ENCODE assay signal across 2 cellular contexts in the genomic region with DNA sequence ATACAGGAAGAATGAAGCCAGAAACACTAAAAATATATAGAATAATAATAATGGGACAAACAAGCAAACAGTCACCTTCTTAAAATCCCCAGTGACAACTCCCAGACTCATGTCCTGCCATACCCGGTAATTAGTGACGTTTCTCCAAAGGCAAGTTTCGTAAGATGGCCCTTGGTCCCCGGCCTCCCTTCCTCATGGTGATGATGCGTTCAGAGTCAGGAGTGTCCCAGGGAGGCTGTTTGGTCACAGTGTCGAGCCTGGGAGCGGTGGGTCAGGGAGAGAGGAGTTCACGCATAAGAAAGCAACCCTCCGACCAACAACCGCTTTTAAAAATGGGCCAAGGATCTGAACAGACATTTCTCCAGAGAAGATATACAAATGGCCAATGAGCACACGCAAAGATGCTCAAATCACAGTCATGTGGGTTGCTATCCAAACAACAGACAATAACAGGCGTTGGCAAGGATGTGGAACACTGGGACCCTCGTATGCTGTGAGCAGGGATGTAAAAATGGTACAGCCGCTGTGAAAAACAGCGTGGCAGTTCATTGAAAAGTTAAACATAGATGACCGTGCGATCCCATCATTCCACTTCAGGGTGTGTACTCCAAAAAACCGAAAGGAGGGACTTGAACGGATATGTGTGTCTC.
TF ChIP-seq lines count a peak whose summit lies in the region.

No MANE protein-coding gene starts in this region.

TF ChIP-seq in HEK293, 187 proteins besides CTCF, POLR2A, EP300 and RAD21:
- TF ChIP-seq SP7 (tag by site-specific recombination; IDR thresholded peaks at IDR 0.05) (peak; percentile 59; the same call in 1 of the 2 replicates), ZFP69B (tag by site-specific recombination; IDR thresholded peaks at IDR 0.05) (no peak), ZNF707 (tag by site-specific recombination; IDR thresholded peaks at IDR 0.05) (no peak), ZNF600 (tag by site-specific recombination; IDR thresholded peaks at IDR 0.05) (0 out of 2 replicates have a peak, but pooled peaks have one; percentile 10)

TF ChIP-seq in H1, 55 proteins besides CTCF, POLR2A, EP300 and RAD21:
- TF ChIP-seq CHD1 (IDR thresholded peaks at IDR 0.05; ENCODE audit: low read depth, low read length) (no peak), BACH1 (IDR thresholded peaks at IDR 0.05; ENCODE audit: low read length) (no peak), SP2 (IDR thresholded peaks at IDR 0.05; ENCODE audit: low read length) (no peak), SUZ12 (IDR thresholded peaks at IDR 0.05; ENCODE audit: low read length) (no peak), CHD2 (IDR thresholded peaks at IDR 0.05; ENCODE audit: low read length) (no peak), EZH2 (IDR thresholded peaks at IDR 0.05; ENCODE audit: low read depth, low read length, severe bottlenecking) (no peak), MAFK (IDR thresholded peaks at IDR 0.05; ENCODE audit: low read depth, low read length) (no peak), SRF (IDR thresholded peaks at IDR 0.05; ENCODE audit: low read depth, low read length) (no peak)
